19 cellular contexts compared by ENCODE assay signal in the genomic region with DNA sequence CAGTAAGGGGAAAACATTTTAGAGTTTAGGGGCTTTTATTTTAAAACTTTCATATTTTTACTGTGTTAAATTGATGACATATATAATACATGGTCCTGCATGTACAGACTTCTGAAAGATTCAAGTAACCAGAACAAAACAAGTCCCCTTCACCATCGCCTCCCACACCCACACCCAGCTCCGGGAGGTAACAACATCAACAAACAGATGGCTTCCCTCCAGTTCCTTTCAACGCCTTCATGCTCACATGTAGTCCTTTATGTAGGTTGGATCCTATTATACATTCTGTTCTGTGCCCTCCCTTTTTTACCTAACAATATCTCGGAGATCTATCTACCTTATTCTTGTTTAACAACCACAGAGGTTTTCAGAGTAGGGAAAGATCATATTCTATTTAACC. TPM values are rescaled to one million over a fixed set of nuclear protein-coding genes. Genes with fewer than 3 reads are reported as not detected.
DNase-seq lines count a peak whose midpoint lies in the region; ATAC-seq and TF ChIP-seq lines count a peak whose summit lies in the region.
"Had no signal": no experiment of that assay in that cellular context is flagged by ENCODE, and none has a peak within 500 bp of the region (broad histone marks: within the 10 kb centered on the region; RNA-seq: fewer than 3 reads in every experiment).

No MANE protein-coding gene starts in this region.

- no peaks in the 10 kb centered on the region for H3K9me2 ChIP-seq in SU-DHL-6 (replicated peaks; ENCODE audit: insufficient read depth, low read length)

- H3K9me3 ChIP-seq in HEK293 (ENCODE audit: control insufficient read depth, insufficient read depth, low read depth, low read length) (no peaks in the 10 kb centered on the region), SU-DHL-6 (ENCODE audit: insufficient read depth, low read length) (no peaks in the 10 kb centered on the region), endodermal cell (ENCODE audit: control insufficient read depth, low read length) (no peaks in the 10 kb centered on the region)
- H3K9me3 ChIP-seq: Caco-2 had no signal

- no peak overlapping the region for H3K4me3 ChIP-seq in HEK293 (ENCODE audit: low read depth, low read length)
- peak overlapping the region; percentile 76 for H3K4me3 ChIP-seq in SU-DHL-6 (ENCODE audit: insufficient read depth, low read length, poor library complexity, severe bottlenecking)
- H3K4me3 ChIP-seq in endodermal cell (ENCODE audit: low read length): no peak overlapping the region

- no peaks in the 10 kb centered on the region for H3K36me3 Mint-ChIP-seq in endodermal cell (ENCODE audit: low read depth)

- peaks cover 28% of the 10 kb centered on the region for H3K4me1 Mint-ChIP-seq in endodermal cell

- peaks cover 47% of the 10 kb centered on the region for H3F3A ChIP-seq in SU-DHL-6 (ENCODE audit: insufficient read depth)

- H3K4me1 ChIP-seq in HEK293 (ENCODE audit: control insufficient read depth, insufficient read depth, low read length) (no peaks in the 10 kb centered on the region; the same call in 1 of the 2 replicates), endodermal cell (ENCODE audit: control insufficient read depth, insufficient read depth, low read length) (peaks cover 1% of the 10 kb centered on the region)
- H3K4me1 ChIP-seq: Caco-2 had no signal

- peak overlapping the region; percentile 77 for H3K9ac ChIP-seq in SU-DHL-6 (ENCODE audit: low read length)
- H3K9ac ChIP-seq in endodermal cell (ENCODE audit: extremely low read depth, low read length, poor library complexity, severe bottlenecking): no peak overlapping the region

- 86 to 96% methylated on average over 1 to 4 of the region's 4 CpGs for WGBS in endodermal cell (ENCODE audit: insufficient coverage in 1 of 2, insufficient read length in 1 of 2), 2 experiments

- no peak overlapping the region for H3K27ac Mint-ChIP-seq in endodermal cell
- H3K27ac Mint-ChIP-seq: CD4-positive, alpha-beta T cell had no signal

- peaks cover 67% of the 10 kb centered on the region for H3K79me2 ChIP-seq in SU-DHL-6 (ENCODE audit: insufficient read depth, low read length)

- H3K27ac ChIP-seq in HEK293 (ENCODE audit: extremely low read depth, low read depth, low read length): no peak overlapping the region
- H3K27ac ChIP-seq in SU-DHL-6 (ENCODE audit: low read depth, low read length): peak overlapping the region; percentile 98
- H3K27ac ChIP-seq in endodermal cell (ENCODE audit: low read depth, low read length): no peak overlapping the region
- H3K27ac ChIP-seq in substantia nigra (ENCODE audit: low read depth, low read length, poor library complexity, severe bottlenecking): no peak overlapping the region

- ATAC-seq in left ventricle myocardium superior: no peak
- ATAC-seq: PC-3 had no signal

- H3K4me3 Mint-ChIP-seq in endodermal cell: no peak overlapping the region
- H3K4me3 Mint-ChIP-seq: CD4-positive, alpha-beta T cell had no signal

- peak; percentile 19 for DNase-seq in NCI-H1694 treated with DMSO at 0.1 percent for 48 hours (lab: John Stamatoyannopoulos, UW)
- no peak for DNase-seq in NCI-H1694 (lab: John Stamatoyannopoulos, UW)
- peak; percentile 56 for DNase-seq in left ventricle myocardium superior
- DNase-seq in endodermal cell: no peak
- no peak for DNase-seq in substantia nigra (lab: John Stamatoyannopoulos, UW)
- DNase-seq in GDM1 (lab: John Stamatoyannopoulos, UW): no peak
- DNase-seq: 8988T; CD4-positive, alpha-beta T cell; DMS53; KG1; NCI-H1417 treated with DMSO at 0.1 percent for 48 hours; NCI-H2029; NCI-H446 treated with DMSO at 0.1 percent for 48 hours; NCI-H748 treated with DMSO at 0.1 percent for 48 hours; PC-3; RPMI8226 had no signal

- POLR2A ChIA-PET in HEK293 (lab: Yijun Ruan, JAX): no interaction called here

- no peaks in the 10 kb centered on the region for H3K27me3 Mint-ChIP-seq in endodermal cell (ENCODE audit: insufficient read depth)

- no peaks in the 10 kb centered on the region for H4K20me1 ChIP-seq in SU-DHL-6 (ENCODE audit: low read depth, low read length)

- CTCF ChIA-PET in HEK293 (lab: Yijun Ruan, JAX): no interaction called here

- intact Hi-C loops in left ventricle myocardium superior (cut with micrococcal nuclease): no loop called here

- peaks cover 2% of the 10 kb centered on the region for H3K9me3 Mint-ChIP-seq in endodermal cell
- H3K9me3 Mint-ChIP-seq: CD4-positive, alpha-beta T cell had no signal

- H3K4me2 ChIP-seq in SU-DHL-6 (ENCODE audit: low read depth, low read length, poor library complexity, severe bottlenecking): peak overlapping the region; percentile 72

- TF ChIP-seq CTCF in HEK293 (tag by site-specific recombination; IDR thresholded peaks at IDR 0.05): no peak
- no peak for TF ChIP-seq CTCF in SU-DHL-6 (IDR thresholded peaks at IDR 0.05; ENCODE audit: insufficient read depth, low read length, poor library complexity, severe bottlenecking)
- TF ChIP-seq CTCF in endodermal cell (conservative IDR thresholded peaks at IDR 0.05): no peak

- H3K27me3 ChIP-seq in SU-DHL-6 (ENCODE audit: low read length) (no peaks in the 10 kb centered on the region), endodermal cell (ENCODE audit: control insufficient read depth, insufficient read depth, low read length, poor library complexity, severe bottlenecking) (no peaks in the 10 kb centered on the region)

- H2AFZ ChIP-seq in SU-DHL-6 (ENCODE audit: low read depth, low read length, severe bottlenecking): no peak overlapping the region

- H3K36me3 ChIP-seq in HEK293 (ENCODE audit: control insufficient read depth in 2 of 2, insufficient read depth in 1 of 2, low read length in 2 of 2) (no peaks in the 10 kb centered on the region), SU-DHL-6 (ENCODE audit: low read length) (peaks cover 10% of the 10 kb centered on the region; the same call in 1 of the 2 replicates), endodermal cell (ENCODE audit: control insufficient read depth, insufficient read depth, low read length) (no peaks in the 10 kb centered on the region)

TF ChIP-seq in HEK293, 187 proteins besides CTCF, POLR2A, EP300 and RAD21 (continues in another document):
- no peak for TF ChIP-seq MYNN (tag by site-specific recombination; IDR thresholded peaks at IDR 0.05; ENCODE audit: borderline replicate concordance)
- no peak for TF ChIP-seq ZNF76 (tag by site-specific recombination; IDR thresholded peaks at IDR 0.05; ENCODE audit: borderline replicate concordance, low read depth)
- no peak for TF ChIP-seq ZSCAN30 (tag by site-specific recombination; IDR thresholded peaks at IDR 0.05)
- no peak for TF ChIP-seq ZNF157 (tag by site-specific recombination; IDR thresholded peaks at IDR 0.05)
- no peak for TF ChIP-seq MZF1 (tag by site-specific recombination; IDR thresholded peaks at IDR 0.05; ENCODE audit: borderline replicate concordance)
- TF ChIP-seq, protein P1, sequence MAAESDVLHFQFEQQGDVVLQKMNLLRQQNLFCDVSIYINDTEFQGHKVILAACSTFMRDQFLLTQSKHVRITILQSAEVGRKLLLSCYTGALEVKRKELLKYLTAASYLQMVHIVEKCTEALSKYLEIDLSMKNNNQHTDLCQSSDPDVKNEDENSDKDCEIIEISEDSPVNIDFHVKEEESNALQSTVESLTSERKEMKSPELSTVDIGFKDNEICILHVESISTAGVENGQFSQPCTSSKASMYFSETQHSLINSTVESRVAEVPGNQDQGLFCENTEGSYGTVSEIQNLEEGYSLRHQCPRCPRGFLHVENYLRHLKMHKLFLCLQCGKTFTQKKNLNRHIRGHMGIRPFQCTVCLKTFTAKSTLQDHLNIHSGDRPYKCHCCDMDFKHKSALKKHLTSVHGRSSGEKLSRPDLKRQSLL (tag by site-specific recombination; IDR thresholded peaks at IDR 0.05): no peak
- TF ChIP-seq, protein P2, sequence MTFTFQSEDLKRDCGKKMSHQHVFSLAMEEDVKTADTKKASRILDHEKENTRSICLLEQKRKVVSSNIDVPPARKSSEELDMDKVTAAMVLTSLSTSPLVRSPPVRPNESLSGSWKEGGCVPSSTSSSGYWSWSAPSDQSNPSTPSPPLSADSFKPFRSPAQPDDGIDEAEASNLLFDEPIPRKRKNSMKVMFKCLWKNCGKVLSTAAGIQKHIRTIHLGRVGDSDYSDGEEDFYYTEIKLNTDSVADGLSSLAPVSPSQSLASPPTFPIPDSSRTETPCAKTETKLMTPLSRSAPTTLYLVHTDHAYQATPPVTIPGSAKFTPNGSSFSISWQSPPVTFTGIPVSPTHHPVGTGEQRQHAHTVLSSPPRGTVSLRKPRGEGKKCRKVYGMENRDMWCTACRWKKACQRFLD (tag by site-specific recombination; IDR thresholded peaks at IDR 0.05): no peak
- TF ChIP-seq ZNF670 (tag by site-specific recombination; IDR thresholded peaks at IDR 0.05; ENCODE audit: low read depth): no peak
- no peak for TF ChIP-seq ZNF114 (tag by site-specific recombination; IDR thresholded peaks at IDR 0.05)
- no peak for TF ChIP-seq SCRT1 (tag by site-specific recombination; IDR thresholded peaks at IDR 0.05; ENCODE audit: borderline replicate concordance)
- TF ChIP-seq GLIS1 (tag by site-specific recombination; IDR thresholded peaks at IDR 0.05): peak; percentile 32; the same call in 1 of the 2 replicates
- no peak for TF ChIP-seq ZNF354C (tag by site-specific recombination; IDR thresholded peaks at IDR 0.05; ENCODE audit: borderline replicate concordance, low read depth)
- peak; percentile 73 for TF ChIP-seq EGR2 (tag by site-specific recombination; IDR thresholded peaks at IDR 0.05; ENCODE audit: low read depth)
- TF ChIP-seq SETDB1 (IDR thresholded peaks at IDR 0.05; ENCODE audit: insufficient read length, low read length): no peak
- TF ChIP-seq, protein P3, sequence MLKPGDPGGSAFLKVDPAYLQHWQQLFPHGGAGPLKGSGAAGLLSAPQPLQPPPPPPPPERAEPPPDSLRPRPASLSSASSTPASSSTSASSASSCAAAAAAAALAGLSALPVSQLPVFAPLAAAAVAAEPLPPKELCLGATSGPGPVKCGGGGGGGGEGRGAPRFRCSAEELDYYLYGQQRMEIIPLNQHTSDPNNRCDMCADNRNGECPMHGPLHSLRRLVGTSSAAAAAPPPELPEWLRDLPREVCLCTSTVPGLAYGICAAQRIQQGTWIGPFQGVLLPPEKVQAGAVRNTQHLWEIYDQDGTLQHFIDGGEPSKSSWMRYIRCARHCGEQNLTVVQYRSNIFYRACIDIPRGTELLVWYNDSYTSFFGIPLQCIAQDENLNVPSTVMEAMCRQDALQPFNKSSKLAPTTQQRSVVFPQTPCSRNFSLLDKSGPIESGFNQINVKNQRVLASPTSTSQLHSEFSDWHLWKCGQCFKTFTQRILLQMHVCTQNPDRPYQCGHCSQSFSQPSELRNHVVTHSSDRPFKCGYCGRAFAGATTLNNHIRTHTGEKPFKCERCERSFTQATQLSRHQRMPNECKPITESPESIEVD (tag by site-specific recombination; IDR thresholded peaks at IDR 0.05): no peak
- TF ChIP-seq ZFP37 (tag by site-specific recombination; IDR thresholded peaks at IDR 0.05): no peak
- TF ChIP-seq SP7 (tag by site-specific recombination; IDR thresholded peaks at IDR 0.05): no peak
- no peak for TF ChIP-seq ZNF394 (tag by site-specific recombination; IDR thresholded peaks at IDR 0.05; ENCODE audit: borderline replicate concordance)

RNA-seq across cellular contexts. Expression of a gene that starts 30.5 kb away (rescaled TPM):
- total RNA-seq in left ventricle myocardium superior: 6.5 TPM
- total RNA-seq in endodermal cell: 10 to 100 TPM; 10.5 to 14.7 TPM
- 14.4 TPM for polyA plus RNA-seq in endodermal cell (2013, experiment 1 of 2)
- 15.2 TPM for polyA plus RNA-seq in endodermal cell (2013, experiment 2 of 2)

Comparison
In these comparisons a context has a peak if more than half of its experiments do, and no peak if none do; other contexts are left out.
1. DNase-seq: peak in NCI-H1694 treated with DMSO at 0.1 percent for 48 hours (single experiment) and left ventricle myocardium superior (single experiment); none in NCI-H1694 (single experiment), endodermal cell (single experiment), substantia nigra (0 of 49) and GDM1 (single experiment).